Comparison of ENCODE assay signal across 29 cellular contexts in genomic region chr15:89043031-89044002, GRCh38.
"Had no signal": no experiment of that assay in that cellular context is flagged by ENCODE, and none has a peak within 500 bp of the region (broad histone marks: within the 10 kb centered on the region; RNA-seq: fewer than 3 reads in every experiment).

No MANE protein-coding gene starts in this region.

- ATAC-seq: activated naive CD4-positive, alpha-beta T cell treated with anti-CD3 and anti-CD28 coated beads, Interleukin-2, amount 50 U/mL, for 72 hours; activated naive CD8-positive, alpha-beta T cell treated with anti-CD3 and anti-CD28 coated beads, Interleukin-2, amount 50 U/mL, for 24 hours; activated T-cell treated with anti-CD3 and anti-CD28 coated beads, Interleukin-2, amount 50 U/mL, for 4 hours; SK-N-SH treated with all-trans-retinoic acid at 6 μM for 48 hours; T-helper 17 cell had no signal

- FAIRE-seq: astrocyte, TTC549 had no signal

- H3K4me3 ChIP-seq: Peyer's patch, SJSA1 had no signal

- H3K27me3 ChIP-seq: Peyer's patch, SJSA1 had no signal

- H3K9me3 ChIP-seq: Peyer's patch, SJSA1 had no signal

- H3K36me3 ChIP-seq: Peyer's patch, SJSA1 had no signal

- H3K27ac ChIP-seq: KMS-11, Peyer's patch, RWPE1, SJSA1 had no signal

- H3K4me2 ChIP-seq: KMS-11 had no signal

- DNase-seq: activated B cell treated with CpG ODN at 0.5 μM for 24 hours; activated CD4-positive, alpha-beta memory T cell treated with anti-CD3 and anti-CD28 coated beads for 36 hours; activated CD4-positive, alpha-beta T cell treated with anti-CD3 and anti-CD28 coated beads for 1 hour; activated CD4-positive, alpha-beta T cell treated with anti-CD3 and anti-CD28 coated beads, Interleukin-2, amount 10 ng/mL, durations not matched to agents 24 days and 14 days; activated CD8-positive, alpha-beta memory T cell treated with anti-CD3 and anti-CD28 coated beads for 24 hours; activated effector memory CD4-positive, alpha-beta T cell treated with anti-CD3 and anti-CD28 coated beads, Interleukin-2, amount 50 U/mL, for 16 hours; activated naive CD4-positive, alpha-beta T cell treated with Interleukin-2 at 50 U/mL for 16 hours; activated naive CD8-positive, alpha-beta T cell treated with anti-CD3 and anti-CD28 coated beads, Interleukin-2, amount 50 U/mL, for 24 hours; activated T-cell treated with anti-CD3 and anti-CD28 coated beads, Interleukin-2, amount 50 U/mL, for 4 hours; amniotic stem cell; NCI-H1105; NCI-H1436; NCI-H187; NCI-H2081 treated with DMSO at 0.1 percent for 48 hours; NCI-H2171; NCI-H226; NCI-H526; NCI-H774; SHP77; T-helper 17 cell; T-helper 9 cell had no signal

- H3K9ac ChIP-seq: KMS-11 had no signal

- H3K4me1 ChIP-seq: Peyer's patch had no signal
